ENCODE assay signal across 27 cellular contexts in the genomic region with DNA sequence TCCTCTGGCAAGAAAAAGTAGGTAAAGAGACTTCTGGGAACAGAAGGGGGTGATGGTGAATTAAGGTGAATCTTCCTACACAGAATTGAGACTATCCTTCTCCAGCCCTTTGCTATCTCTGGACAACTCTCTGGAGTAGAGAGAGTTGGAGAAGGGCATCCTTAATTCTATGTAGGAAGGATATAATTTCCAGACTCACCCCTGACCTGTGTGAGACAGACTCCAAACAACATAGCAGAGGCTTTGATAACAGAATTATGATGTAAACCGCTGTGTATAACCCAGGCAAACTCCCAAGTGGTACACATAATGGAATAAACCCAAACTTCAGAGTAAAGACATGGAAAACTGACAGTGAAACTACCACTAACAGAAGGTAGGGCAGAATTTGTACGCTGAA.
"Had no signal": no experiment of that assay in that cellular context is flagged by ENCODE, and none has a peak within 500 bp of the region (broad histone marks: within the 10 kb centered on the region; RNA-seq: fewer than 3 reads in every experiment).

No MANE protein-coding gene starts in this region.

- H3K36me3 ChIP-seq: stomach, suprapubic skin, thoracic aorta, thyroid gland, tibial artery, tibial nerve, transverse colon, upper lobe of left lung, upper lobe of right lung, uterus, vagina had no signal

- H3K27ac ChIP-seq: stomach, suprapubic skin, testis, thoracic aorta, thyroid gland, tibial artery, tibial nerve, transverse colon, upper lobe of left lung, upper lobe of right lung, uterus, vagina had no signal

- H3K4me3 ChIP-seq: stomach, suprapubic skin, testis, thoracic aorta, thyroid gland, tibial artery, tibial nerve, transverse colon, upper lobe of left lung, upper lobe of right lung, uterus, vagina had no signal

- ATAC-seq: stimulated activated effector memory CD8-positive, alpha-beta T cell treated with anti-CD3 and anti-CD28 coated beads, Interleukin-12 subunit alpha, Interleukin-12 subunit beta, amount 100 ng/mL, for 72 hours; stimulated activated memory B cell treated with anti-CD40 and anti-IgM and Interleukin-4, amounts not matched to agents 10 μg/mL and 1 μg/mL and 100 μg/mL, for 72 hours; stimulated activated naive B cell treated with anti-CD40 and anti-IgM and Interleukin-4, amounts not matched to agents 10 μg/mL and 1 μg/mL and 100 μg/mL, for 72 hours; stimulated activated naive CD8-positive, alpha-beta T cell treated with anti-CD3 and anti-CD28 coated beads, Interleukin-15, amount 100 ng/mL, for 72 hours; stimulated activated naive CD8-positive, alpha-beta T cell treated with anti-CD3 and anti-CD28 coated beads, Interleukin-15, Interleukin-2, amounts not matched to agents 100 U/mL and 50 U/mL, for 24 hours; upper lobe of right lung had no signal

- H3K27me3 ChIP-seq: stomach, suprapubic skin, testis, thyroid gland, tibial artery, tibial nerve, transverse colon, upper lobe of left lung, upper lobe of right lung, uterus, vagina had no signal

- H3K9me3 ChIP-seq: stomach, suprapubic skin, testis, thoracic aorta, thyroid gland, tibial artery, tibial nerve, transverse colon, upper lobe of left lung, upper lobe of right lung, uterus, vagina had no signal

- DNase-seq: stimulated activated CD4-positive, alpha-beta T cell treated with anti-CD3 and anti-CD28 coated beads, Interleukin-2, amount 100 ng/mL, for 48 hours; stimulated activated CD4-positive, alpha-beta T cell treated with anti-CD3 and anti-CD28 coated beads, Interleukin-4, amount 100 ng/mL, for 1 hour; stimulated activated CD4-positive, alpha-beta T cell treated with anti-CD3 and anti-CD28 coated beads, Interleukin-4, amount 100 ng/mL, for 24 hours; stimulated activated CD4-positive, alpha-beta T cell treated with anti-CD3 and anti-CD28 coated beads, Interleukin-4, amount 100 ng/mL, for 4 hours; stimulated activated CD8-positive, alpha-beta memory T cell treated with anti-CD3 and anti-CD28 coated beads, Interleukin-4, amount 100 ng/mL, for 48 hours; stimulated activated naive B cell treated with anti-CD40 and anti-IgM and Interleukin-4, amounts not matched to agents 10 μg/mL and 1 μg/mL and 100 μg/mL, for 72 hours; stimulated activated naive CD4-positive, alpha-beta T cell; stimulated activated naive CD4-positive, alpha-beta T cell treated with Interleukin-2 at 50 U/mL for 16 hours; stimulated activated naive CD8-positive, alpha-beta T cell treated with anti-CD3 and anti-CD28 coated beads, Interleukin-15, amount 100 ng/mL, for 72 hours; stimulated activated naive CD8-positive, alpha-beta T cell treated with anti-CD3 and anti-CD28 coated beads, Interleukin-15, Interleukin-2, amounts not matched to agents 100 U/mL and 50 U/mL, for 24 hours; stomach; substantia nigra; testis; thyroid gland; tibial artery; transverse colon; trophoblast cell; upper lobe of left lung; upper lobe of right lung; uterus had no signal

- FAIRE-seq: urothelium cell line had no signal

- H3K4me1 ChIP-seq: suprapubic skin, testis, thyroid gland, tibial artery, tibial nerve, upper lobe of left lung, upper lobe of right lung, uterus, vagina had no signal
